8 cellular contexts compared by ENCODE assay signal in the genomic region with DNA sequence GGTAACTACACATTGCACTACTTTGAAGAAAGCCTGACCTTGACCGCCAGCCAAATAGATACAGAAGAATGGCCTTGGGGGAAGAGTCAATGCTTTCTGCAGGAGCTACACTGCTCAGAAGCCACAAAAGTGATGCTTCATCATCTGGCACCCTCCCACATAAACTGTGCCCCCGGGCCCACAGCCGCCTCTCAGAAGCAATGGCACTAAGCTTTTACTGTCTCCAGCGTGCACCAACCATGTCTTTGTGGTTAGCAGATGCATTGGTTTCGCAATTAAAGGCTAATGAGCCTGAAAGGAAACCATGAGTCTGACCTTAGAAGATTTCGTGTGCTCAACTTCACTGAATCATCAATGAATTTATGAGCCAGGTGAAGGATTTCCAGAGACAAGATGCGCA.
DNase-seq lines count a peak whose midpoint lies in the region; ATAC-seq and TF ChIP-seq lines count a peak whose summit lies in the region.

No MANE protein-coding gene starts in this region.

- TF ChIP-seq EP300 in tibial nerve (IDR thresholded peaks at IDR 0.05) (no peak), gastroesophageal sphincter (IDR thresholded peaks at IDR 0.05) (no peak)

- H3K9me1 ChIP-seq in IMR-90 (ENCODE audit: insufficient read depth, low read length) = no peaks in the 10 kb centered on the region

- no peak overlapping the region for H3K27ac ChIP-seq in IMR-90 (ENCODE audit: insufficient read depth, low read length)
- no peak overlapping the region for H3K27ac ChIP-seq in fibroblast of lung (ENCODE audit: insufficient read depth, low read length)
- H3K27ac ChIP-seq in upper lobe of right lung = no peak overlapping the region
- H3K27ac ChIP-seq in tibial nerve = no peak overlapping the region
- H3K27ac ChIP-seq in gastroesophageal sphincter = no peak overlapping the region

- peak overlapping the region; percentile 37 for H2AFZ ChIP-seq in IMR-90 (replicated peaks; ENCODE audit: low read length, poor library complexity)
- no peak overlapping the region for H2AFZ ChIP-seq in fibroblast of lung (ENCODE audit: low read length)

- H2BK120ac ChIP-seq in IMR-90 (ENCODE audit: low read depth, low read length) = no peak overlapping the region

- no peak overlapping the region for H3K4me2 ChIP-seq in IMR-90 (ENCODE audit: low read depth, low read length)
- no peak overlapping the region for H3K4me2 ChIP-seq in fibroblast of lung (ENCODE audit: extremely low read depth, insufficient read depth, low read length)

- no peak overlapping the region for H3K9ac ChIP-seq in IMR-90 (ENCODE audit: low read depth, low read length)
- H3K9ac ChIP-seq in fibroblast of lung (ENCODE audit: insufficient read depth, low read length) = no peak overlapping the region

- peak overlapping the region; percentile 17 to 65 for H3K4me3 Mint-ChIP-seq in CD14-positive monocyte
- no peak overlapping the region for H3K4me3 Mint-ChIP-seq in activated CD4-positive, alpha-beta T cell treated with anti-CD3 and anti-CD28 coated beads, Interleukin-2, amount 10 ng/mL, durations not matched to agents 7 days and 5 days

- no peak overlapping the region for H2AK9ac ChIP-seq in IMR-90 (replicated peaks; ENCODE audit: low read depth, low read length, poor library complexity)

- H4K5ac ChIP-seq in IMR-90 (ENCODE audit: low read depth, low read length) = no peak overlapping the region

- dilution Hi-C loops in IMR-90 (cut with HindIII; ENCODE audit: low sequenced_read_pairs, unreplicated experiment) = no loop called here

- POLR2A ChIA-PET in IMR-90 (lab: Charles Lee; ENCODE audit: unreplicated experiment) = no interaction called here
- POLR2A ChIA-PET in activated CD4-positive, alpha-beta T cell treated with anti-CD3 and anti-CD28 coated beads, Interleukin-2, amount 10 ng/mL, durations not matched to agents 7 days and 5 days (lab: Charles Lee) = no interaction called here

- peak overlapping the region in 1 of 7 donors; percentile 61 for H3K27ac Mint-ChIP-seq in CD14-positive monocyte
- peak overlapping the region; percentile 72 for H3K27ac Mint-ChIP-seq in activated CD4-positive, alpha-beta T cell treated with anti-CD3 and anti-CD28 coated beads, Interleukin-2, amount 10 ng/mL, durations not matched to agents 7 days and 5 days

- peaks cover 41% of the 10 kb centered on the region for H3K4me1 Mint-ChIP-seq in CD14-positive monocyte
- peaks cover 68% of the 10 kb centered on the region for H3K4me1 Mint-ChIP-seq in activated CD4-positive, alpha-beta T cell treated with anti-CD3 and anti-CD28 coated beads, Interleukin-2, amount 10 ng/mL, durations not matched to agents 7 days and 5 days

- H2BK15ac ChIP-seq in IMR-90 (ENCODE audit: low read depth, low read length) = peak overlapping the region; percentile 7; the same call in 1 of the 3 replicates

- no peak overlapping the region for H3K18ac ChIP-seq in IMR-90 (ENCODE audit: low read depth, low read length)

- no peak overlapping the region for H2BK20ac ChIP-seq in IMR-90 (ENCODE audit: low read depth, low read length)

- H3K9me3 Mint-ChIP-seq in CD14-positive monocyte = peaks cover 0 to 6% (median 4%) of the 10 kb centered on the region in 7 donors
- peaks cover 45% of the 10 kb centered on the region for H3K9me3 Mint-ChIP-seq in activated CD4-positive, alpha-beta T cell treated with anti-CD3 and anti-CD28 coated beads, Interleukin-2, amount 10 ng/mL, durations not matched to agents 7 days and 5 days

- no peak overlapping the region for H3K56ac ChIP-seq in IMR-90 (ENCODE audit: extremely low read depth, insufficient read depth, low read length)

- no peak overlapping the region; the same call in 1 of the 2 replicates for H2AK5ac ChIP-seq in IMR-90 (ENCODE audit: low read depth, low read length)

- in situ Hi-C loops in IMR-90 (cut with MboI; ENCODE audit: low sequenced_read_pairs) = no loop called here

- 43% methylated on average over 2 of the region's 7 CpGs; no CpG with 5 or more reads in 1 of the 2 experiments for WGBS in IMR-90 (ENCODE audit: extremely low coverage in 2 of 2, insufficient read length in 1 of 2), 2 experiments
- 78 to 84% methylated on average over 7 of the region's 7 CpGs for WGBS in tibial nerve, 2 donors
- WGBS in gastroesophageal sphincter (ENCODE audit: low coverage in 1 of 2), 2 donors = 79 to 88% methylated on average over 3 to 6 of the region's 7 CpGs

- H3K27me3 ChIP-seq in IMR-90 (ENCODE audit: control insufficient read depth, insufficient read depth, low read length) = no peaks in the 10 kb centered on the region
- H3K27me3 ChIP-seq in fibroblast of lung (ENCODE audit: control insufficient read depth, insufficient read depth, low read length) = no peaks in the 10 kb centered on the region
- H3K27me3 ChIP-seq in upper lobe of right lung = no peaks in the 10 kb centered on the region
- H3K27me3 ChIP-seq in tibial nerve = no peaks in the 10 kb centered on the region
- no peaks in the 10 kb centered on the region for H3K27me3 ChIP-seq in gastroesophageal sphincter

- no peak for TF ChIP-seq POLR2A in IMR-90 (IDR thresholded peaks at IDR 0.05; ENCODE audit: low read depth, low read length)
- no peak for TF ChIP-seq POLR2A in tibial nerve (IDR thresholded peaks at IDR 0.05)
- TF ChIP-seq POLR2A in gastroesophageal sphincter (IDR thresholded peaks at IDR 0.05) = no peak

- no peaks in the 10 kb centered on the region for H3K79me1 ChIP-seq in IMR-90 (ENCODE audit: low read depth in 1 of 2, low read length in 2 of 2)

- CTCF ChIA-PET in IMR-90 (lab: Yijun Ruan, JAX) = interaction anchor here (0.7 kb wide), 1 partner anchor 205 kb away, joined by 3 read pairs; no protein-coding TSS in a partner anchor
- CTCF ChIA-PET in activated CD4-positive, alpha-beta T cell treated with anti-CD3 and anti-CD28 coated beads, Interleukin-2, amount 10 ng/mL, durations not matched to agents 7 days and 5 days (lab: Charles Lee) = interaction anchor here (0.6 kb wide), 1 partner anchor 1435 kb away, joined by 3 read pairs; no protein-coding TSS in a partner anchor

- H3K14ac ChIP-seq in IMR-90 (replicated peaks; ENCODE audit: low read depth, low read length) = no peak overlapping the region

- DNase-seq in CD14-positive monocyte (ENCODE audit: low spot score) (peak; percentile 51), IMR-90 (peak; percentile 80), fibroblast of lung (ENCODE audit: low read depth in 2 of 2) (peak; percentile 62 to 78), upper lobe of right lung (no peak), tibial nerve (ENCODE audit: low spot score in 2 of 2) (no peak)
- DNase-seq in activated CD4-positive, alpha-beta T cell treated with anti-CD3 and anti-CD28 coated beads, Interleukin-2, amount 10 ng/mL, durations not matched to agents 7 days and 5 days = peak; percentile 39

- H3K23ac ChIP-seq in IMR-90 (ENCODE audit: low read depth, low read length) = no peak overlapping the region

- intact Hi-C loops in CD14-positive monocyte (cut with micrococcal nuclease) (no loop called here), IMR-90 (cut with micrococcal nuclease) (no loop called here), upper lobe of right lung (cut with DNase I) (no loop called here)

- no peak overlapping the region for H3K4me3 ChIP-seq in IMR-90 (ENCODE audit: insufficient read depth, low read depth, low read length)
- H3K4me3 ChIP-seq in fibroblast of lung (replicated peaks in 1 of 4; ENCODE audit: control extremely low read depth in 1 of 4, insufficient read depth in 1 of 4, low read depth in 3 of 4, low read length in 4 of 4) = no peak overlapping the region
- no peak overlapping the region for H3K4me3 ChIP-seq in upper lobe of right lung
- no peak overlapping the region for H3K4me3 ChIP-seq in tibial nerve
- no peak overlapping the region for H3K4me3 ChIP-seq in gastroesophageal sphincter

- H3K4ac ChIP-seq in IMR-90 (ENCODE audit: low read depth, low read length) = no peak overlapping the region

- peaks cover 0 to 1% (median 0%) of the 10 kb centered on the region in 3 donors for H3K27me3 Mint-ChIP-seq in CD14-positive monocyte (ENCODE audit: low read depth in 3 of 3)
- peaks cover 5% of the 10 kb centered on the region for H3K27me3 Mint-ChIP-seq in activated CD4-positive, alpha-beta T cell treated with anti-CD3 and anti-CD28 coated beads, Interleukin-2, amount 10 ng/mL, durations not matched to agents 7 days and 5 days

- H3K9me3 ChIP-seq in IMR-90 (ENCODE audit: control insufficient read depth, insufficient read depth, low read length) = no peaks in the 10 kb centered on the region
- no peaks in the 10 kb centered on the region for H3K9me3 ChIP-seq in fibroblast of lung (ENCODE audit: control insufficient read depth, insufficient read depth, low read depth, low read length)
- no peaks in the 10 kb centered on the region for H3K9me3 ChIP-seq in upper lobe of right lung
- no peaks in the 10 kb centered on the region for H3K9me3 ChIP-seq in tibial nerve
- H3K9me3 ChIP-seq in gastroesophageal sphincter = no peaks in the 10 kb centered on the region

- H3K79me2 ChIP-seq in fibroblast of lung (ENCODE audit: control insufficient read depth, insufficient read depth, low read length) = no peaks in the 10 kb centered on the region

- no peak overlapping the region for H4K8ac ChIP-seq in IMR-90 (ENCODE audit: low read depth in 2 of 2, low read length in 2 of 2)

- no peaks in the 10 kb centered on the region for H4K20me1 ChIP-seq in IMR-90 (ENCODE audit: insufficient read depth, low read length)
- H4K20me1 ChIP-seq in fibroblast of lung (ENCODE audit: control insufficient read depth, extremely low read depth, insufficient read depth, low read length) = no peaks in the 10 kb centered on the region

- H3K4me1 ChIP-seq in IMR-90 (ENCODE audit: control insufficient read depth, insufficient read depth, low read length) (peaks cover 6% of the 10 kb centered on the region; the same call in 1 of the 2 replicates), fibroblast of lung (ENCODE audit: control insufficient read depth, extremely low read depth, insufficient read depth, low read length) (no peaks in the 10 kb centered on the region), upper lobe of right lung (no peaks in the 10 kb centered on the region), tibial nerve (no peaks in the 10 kb centered on the region), gastroesophageal sphincter (no peaks in the 10 kb centered on the region)

- H4K91ac ChIP-seq in IMR-90 (ENCODE audit: insufficient read depth, low read depth, low read length) = no peak overlapping the region

- H2BK5ac ChIP-seq in IMR-90 (ENCODE audit: low read depth, low read length, poor library complexity, severe bottlenecking) = no peak overlapping the region

- H3K36me3 ChIP-seq in IMR-90 (ENCODE audit: control insufficient read depth, insufficient read depth, low read length) (no peaks in the 10 kb centered on the region), fibroblast of lung (ENCODE audit: control insufficient read depth, insufficient read depth, low read length) (no peaks in the 10 kb centered on the region), upper lobe of right lung (no peaks in the 10 kb centered on the region), tibial nerve (no peaks in the 10 kb centered on the region), gastroesophageal sphincter (no peaks in the 10 kb centered on the region)

- H3K36me3 Mint-ChIP-seq in CD14-positive monocyte = no peaks in the 10 kb centered on the region
- H3K36me3 Mint-ChIP-seq in activated CD4-positive, alpha-beta T cell treated with anti-CD3 and anti-CD28 coated beads, Interleukin-2, amount 10 ng/mL, durations not matched to agents 7 days and 5 days (ENCODE audit: low read depth) = peaks cover 61% of the 10 kb centered on the region

- no TSS peak for BruUV-seq in IMR-90 (replicated peaks; lab: Mats Ljungman, UMichigan)

- no peak for TF ChIP-seq RAD21 in IMR-90 (IDR thresholded peaks at IDR 0.05; ENCODE audit: low read length)

- peak; percentile 64 for ATAC-seq in GM21529 (IDR thresholded peaks at IDR 0.05; ENCODE audit: unreplicated experiment)
- peak; percentile 72 for ATAC-seq in IMR-90 (ENCODE audit: low read depth)
- peak; percentile 60 for ATAC-seq in upper lobe of right lung
- ATAC-seq in gastroesophageal sphincter = no peak

- TF ChIP-seq CTCF in CD14-positive monocyte (IDR thresholded peaks at IDR 0.05) (no peak), IMR-90 (conservative IDR thresholded peaks at IDR 0.05; ENCODE audit: low read depth, low read length) (no peak), fibroblast of lung (conservative IDR thresholded peaks at IDR 0.05 in 1 of 2, IDR thresholded peaks at IDR 0.05 in 1 of 2; ENCODE audit: low read depth in 1 of 2, low read length in 2 of 2) (no peak), upper lobe of right lung (IDR thresholded peaks at IDR 0.05) (no peak), tibial nerve (IDR thresholded peaks at IDR 0.05) (no peak), gastroesophageal sphincter (IDR thresholded peaks at IDR 0.05) (no peak)

Comparison
In these comparisons a context has a peak if more than half of its experiments do, and no peak if none do; other contexts are left out.
1. DNase-seq: peak in CD14-positive monocyte (single experiment), IMR-90 (single experiment), activated CD4-positive, alpha-beta T cell treated with anti-CD3 and anti-CD28 coated beads, Interleukin-2, amount 10 ng/mL, durations not matched to agents 7 days and 5 days (single experiment) and fibroblast of lung (2 of 2); none in upper lobe of right lung (single experiment) and tibial nerve (0 of 2).